13 cellular contexts compared by ENCODE assay signal in genomic region chr5:55223219-55223987, GRCh38. TPM values are rescaled to one million over a fixed set of nuclear protein-coding genes. Genes with fewer than 3 reads are reported as not detected.
DNase-seq lines count a peak whose midpoint lies in the region; ATAC-seq and TF ChIP-seq lines count a peak whose summit lies in the region.
"Had no signal": no experiment of that assay in that cellular context is flagged by ENCODE, and none has a peak within 500 bp of the region (broad histone marks: within the 10 kb centered on the region; RNA-seq: fewer than 3 reads in every experiment).

No MANE protein-coding gene starts in this region.

- ATAC-seq in activated T-cell treated with anti-CD3 and anti-CD28 coated beads, Interleukin-2, amount 50 U/mL, for 72 hours (replicated peaks in 1 of 2) = no peak
- ATAC-seq in stimulated activated effector memory CD8-positive, alpha-beta T cell treated with anti-CD3 and anti-CD28 coated beads, Interleukin-12 subunit alpha, Interleukin-12 subunit beta, amount 100 ng/mL, for 72 hours = no peak
- ATAC-seq in GM18517 (IDR thresholded peaks at IDR 0.05; ENCODE audit: unreplicated experiment) (no peak), GM21390 (IDR thresholded peaks at IDR 0.05; ENCODE audit: unreplicated experiment) (no peak)

- no peak overlapping the region for H3K4me3 Mint-ChIP-seq in activated CD4-positive, alpha-beta T cell treated with anti-CD3 and anti-CD28 coated beads, Interleukin-2, amount 10 ng/mL, durations not matched to agents 7 days and 5 days
- peak overlapping the region; percentile 33 for H3K4me3 Mint-ChIP-seq in activated T-cell treated with anti-CD3 and anti-CD28 coated beads, Interleukin-2, amount 50 U/mL, for 72 hours
- H3K4me3 Mint-ChIP-seq in stimulated activated effector memory CD8-positive, alpha-beta T cell treated with anti-CD3 and anti-CD28 coated beads, Interleukin-12 subunit alpha, Interleukin-12 subunit beta, amount 100 ng/mL, for 72 hours = peak overlapping the region; percentile 37

- CTCF ChIA-PET in activated CD4-positive, alpha-beta T cell treated with anti-CD3 and anti-CD28 coated beads, Interleukin-2, amount 10 ng/mL, durations not matched to agents 7 days and 5 days (lab: Charles Lee) = interaction anchor here (0.7 to 1.4 kb wide), 3 partner anchors 8 to 185 kb away, joined by 3 to 8 read pairs (median 3); partner anchors contain the start of gene CCNO

- H3K27ac Mint-ChIP-seq in activated CD4-positive, alpha-beta T cell treated with anti-CD3 and anti-CD28 coated beads, Interleukin-2, amount 10 ng/mL, durations not matched to agents 7 days and 5 days = peak overlapping the region; percentile 9
- no peak overlapping the region for H3K27ac Mint-ChIP-seq in activated T-cell treated with anti-CD3 and anti-CD28 coated beads, Interleukin-2, amount 50 U/mL, for 72 hours
- no peak overlapping the region for H3K27ac Mint-ChIP-seq in stimulated activated effector memory CD8-positive, alpha-beta T cell treated with anti-CD3 and anti-CD28 coated beads, Interleukin-12 subunit alpha, Interleukin-12 subunit beta, amount 100 ng/mL, for 72 hours

- intact Hi-C loops in vagina (cut with DNase I) = no loop called here

- POLR2A ChIA-PET in activated CD4-positive, alpha-beta T cell treated with anti-CD3 and anti-CD28 coated beads, Interleukin-2, amount 10 ng/mL, durations not matched to agents 7 days and 5 days (lab: Charles Lee) = no interaction called here

- no peak overlapping the region for H3K9ac ChIP-seq in iPS-18a (ENCODE audit: low read length)

- H3K9me3 Mint-ChIP-seq in activated CD4-positive, alpha-beta T cell treated with anti-CD3 and anti-CD28 coated beads, Interleukin-2, amount 10 ng/mL, durations not matched to agents 7 days and 5 days = no peaks in the 10 kb centered on the region
- H3K9me3 Mint-ChIP-seq in activated T-cell treated with anti-CD3 and anti-CD28 coated beads, Interleukin-2, amount 50 U/mL, for 72 hours = no peaks in the 10 kb centered on the region
- H3K9me3 Mint-ChIP-seq in stimulated activated effector memory CD8-positive, alpha-beta T cell treated with anti-CD3 and anti-CD28 coated beads, Interleukin-12 subunit alpha, Interleukin-12 subunit beta, amount 100 ng/mL, for 72 hours = no peaks in the 10 kb centered on the region

- no peak overlapping the region for H3K27ac ChIP-seq in iPS-18a (ENCODE audit: low read length)
- no peak overlapping the region for H3K27ac ChIP-seq in vagina

- TF ChIP-seq CTCF in vagina (IDR thresholded peaks at IDR 0.05) = no peak

- DNase-seq in activated CD4-positive, alpha-beta T cell treated with anti-CD3 and anti-CD28 coated beads, Interleukin-2, amount 10 ng/mL, durations not matched to agents 7 days and 5 days = no peak
- no peak for DNase-seq in activated CD4-positive, alpha-beta T cell treated with anti-CD3 and anti-CD28 coated beads for 1 hour
- DNase-seq in activated T-cell treated with anti-CD3 and anti-CD28 coated beads, Interleukin-2, amount 50 U/mL, for 72 hours = peak; percentile 21 to 35
- DNase-seq in stimulated activated effector memory CD8-positive, alpha-beta T cell treated with anti-CD3 and anti-CD28 coated beads, Interleukin-12 subunit alpha, Interleukin-12 subunit beta, amount 100 ng/mL, for 72 hours (ENCODE audit: low spot score in 2 of 2) = no peak
- no peak for DNase-seq in vagina (ENCODE audit: extremely low spot score in 2 of 2)
- DNase-seq: EL; NCI-H187 treated with DMSO at 0.1 percent for 48 hours; NK-92 treated with Interleukin-12 subunit alpha and Interleukin-12 subunit beta, amount 100 ng/mL, for 24 hours; SW 1271 had no signal

- H3K4me1 ChIP-seq in iPS-18a (ENCODE audit: control insufficient read depth, low read depth, low read length) (peaks cover 25% of the 10 kb centered on the region), vagina (peaks cover 39% of the 10 kb centered on the region)

- H3K4me3 ChIP-seq in iPS-18a (ENCODE audit: low read length) (peak overlapping the region; percentile 32), vagina (no peak overlapping the region)

- no peak for TF ChIP-seq POLR2A in vagina (IDR thresholded peaks at IDR 0.05)

- H3K27me3 Mint-ChIP-seq in activated CD4-positive, alpha-beta T cell treated with anti-CD3 and anti-CD28 coated beads, Interleukin-2, amount 10 ng/mL, durations not matched to agents 7 days and 5 days = peaks cover 83% of the 10 kb centered on the region
- peaks cover 87% of the 10 kb centered on the region for H3K27me3 Mint-ChIP-seq in activated T-cell treated with anti-CD3 and anti-CD28 coated beads, Interleukin-2, amount 50 U/mL, for 72 hours (ENCODE audit: low read depth)

- no peaks in the 10 kb centered on the region for H3K9me3 ChIP-seq in iPS-18a (ENCODE audit: control insufficient read depth, low read depth, low read length)
- no peaks in the 10 kb centered on the region for H3K9me3 ChIP-seq in vagina

- peaks cover 6% of the 10 kb centered on the region for H3K36me3 Mint-ChIP-seq in activated CD4-positive, alpha-beta T cell treated with anti-CD3 and anti-CD28 coated beads, Interleukin-2, amount 10 ng/mL, durations not matched to agents 7 days and 5 days (ENCODE audit: low read depth)
- H3K36me3 Mint-ChIP-seq in activated T-cell treated with anti-CD3 and anti-CD28 coated beads, Interleukin-2, amount 50 U/mL, for 72 hours (ENCODE audit: insufficient read depth in 2 of 2) = peaks cover 0 to 4% of the 10 kb centered on the region in 2 donors
- peaks cover 9% of the 10 kb centered on the region for H3K36me3 Mint-ChIP-seq in stimulated activated effector memory CD8-positive, alpha-beta T cell treated with anti-CD3 and anti-CD28 coated beads, Interleukin-12 subunit alpha, Interleukin-12 subunit beta, amount 100 ng/mL, for 72 hours

- H3K36me3 ChIP-seq in iPS-18a (ENCODE audit: control insufficient read depth, low read depth, low read length) = no peaks in the 10 kb centered on the region
- H3K36me3 ChIP-seq in vagina = no peaks in the 10 kb centered on the region

- H3K27me3 ChIP-seq in iPS-18a (ENCODE audit: control insufficient read depth, insufficient read depth, low read length) (peaks cover 100% of the 10 kb centered on the region), vagina (peaks cover 9% of the 10 kb centered on the region)

- H3K4me1 Mint-ChIP-seq in activated CD4-positive, alpha-beta T cell treated with anti-CD3 and anti-CD28 coated beads, Interleukin-2, amount 10 ng/mL, durations not matched to agents 7 days and 5 days = peaks cover 48% of the 10 kb centered on the region
- peaks cover 44% of the 10 kb centered on the region for H3K4me1 Mint-ChIP-seq in activated T-cell treated with anti-CD3 and anti-CD28 coated beads, Interleukin-2, amount 50 U/mL, for 72 hours (ENCODE audit: low read depth)
- H3K4me1 Mint-ChIP-seq in stimulated activated effector memory CD8-positive, alpha-beta T cell treated with anti-CD3 and anti-CD28 coated beads, Interleukin-12 subunit alpha, Interleukin-12 subunit beta, amount 100 ng/mL, for 72 hours = peaks cover 47% of the 10 kb centered on the region

RNA-seq across cellular contexts. Expression of gene MCIDAS, which starts 3.7 kb away (rescaled TPM):
- total RNA-seq in activated CD4-positive, alpha-beta T cell treated with anti-CD3 and anti-CD28 coated beads, Interleukin-2, amount 10 ng/mL, durations not matched to agents 7 days and 5 days = not detected
- under 1 TPM in 1 of 2 donors, not detected in 1; 0.48 TPM for total RNA-seq in activated T-cell treated with anti-CD3 and anti-CD28 coated beads, Interleukin-2, amount 50 U/mL, for 72 hours
- not detected for total RNA-seq in vagina

RNA-seq across cellular contexts. Expression of gene CCNO, which starts 10.0 kb away (rescaled TPM):
- total RNA-seq in activated CD4-positive, alpha-beta T cell treated with anti-CD3 and anti-CD28 coated beads, Interleukin-2, amount 10 ng/mL, durations not matched to agents 7 days and 5 days = not detected
- under 1 TPM in 1 of 2 donors, not detected in 1; 0.19 TPM for total RNA-seq in activated T-cell treated with anti-CD3 and anti-CD28 coated beads, Interleukin-2, amount 50 U/mL, for 72 hours
- total RNA-seq in vagina = not detected

RNA-seq across cellular contexts. Expression of gene CDC20B, which starts 50.4 kb away (rescaled TPM):
- total RNA-seq in activated CD4-positive, alpha-beta T cell treated with anti-CD3 and anti-CD28 coated beads, Interleukin-2, amount 10 ng/mL, durations not matched to agents 7 days and 5 days = under 1 TPM in 1 of 2 experiments, not detected in 1; 0.12 TPM
- under 1 TPM; 0.07 to 0.10 TPM for total RNA-seq in activated T-cell treated with anti-CD3 and anti-CD28 coated beads, Interleukin-2, amount 50 U/mL, for 72 hours
- not detected for total RNA-seq in vagina
- total RNA-seq: A673 had no signal

Comparison
In these comparisons a context has a peak if more than half of its experiments do, and no peak if none do; other contexts are left out.
1. DNase-seq: peak in activated T-cell treated with anti-CD3 and anti-CD28 coated beads, Interleukin-2, amount 50 U/mL, for 72 hours (2 of 2); none in activated CD4-positive, alpha-beta T cell treated with anti-CD3 and anti-CD28 coated beads, Interleukin-2, amount 10 ng/mL, durations not matched to agents 7 days and 5 days (single experiment), activated CD4-positive, alpha-beta T cell treated with anti-CD3 and anti-CD28 coated beads for 1 hour (single experiment), stimulated activated effector memory CD8-positive, alpha-beta T cell treated with anti-CD3 and anti-CD28 coated beads, Interleukin-12 subunit alpha, Interleukin-12 subunit beta, amount 100 ng/mL, for 72 hours (0 of 2) and vagina (0 of 2).